1 cellular context compared by ENCODE assay signal in the genomic region with DNA sequence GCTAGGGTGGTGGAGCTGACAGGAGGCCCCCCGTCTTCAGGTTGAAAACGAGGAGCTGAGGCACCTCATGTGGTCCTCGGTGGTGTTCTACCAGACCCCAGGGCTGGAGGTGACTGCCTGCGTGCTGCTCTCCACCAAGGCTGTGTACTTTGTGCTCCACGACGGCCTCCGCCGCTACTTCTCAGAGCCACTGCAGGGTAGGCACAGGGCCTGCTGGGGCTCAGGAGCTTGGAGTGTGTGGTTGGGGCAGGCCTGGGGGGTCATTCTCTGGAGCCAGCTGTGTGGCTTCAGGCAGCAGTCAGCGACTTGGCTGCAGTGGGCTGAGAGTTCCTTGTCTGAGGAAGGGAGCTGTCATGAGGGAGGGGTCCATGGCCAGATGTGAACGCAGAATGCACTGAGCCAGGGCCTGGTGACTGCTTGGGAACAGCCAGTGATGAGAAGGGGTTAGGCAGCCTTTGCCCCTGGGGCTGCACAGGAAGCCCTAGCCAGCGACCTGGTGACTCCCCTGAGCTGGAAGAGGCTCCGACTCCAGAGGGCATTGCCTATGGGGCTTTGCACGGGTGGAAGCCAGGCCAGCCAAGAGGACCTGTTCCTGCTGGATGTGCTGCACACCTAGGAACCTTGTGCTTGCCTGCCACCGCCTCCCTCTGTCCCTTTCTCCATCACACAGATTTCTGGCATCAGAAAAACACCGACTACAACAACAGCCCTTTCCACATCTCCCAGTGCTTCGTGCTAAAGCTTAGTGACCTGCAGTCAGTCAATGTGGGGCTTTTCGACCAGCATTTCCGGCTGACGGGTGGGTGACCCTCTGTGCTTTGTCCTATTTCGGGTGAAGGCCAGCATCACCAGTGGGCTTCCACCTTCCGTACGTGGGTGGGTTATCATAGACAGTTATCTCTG.
TF ChIP-seq lines count a peak whose summit lies in the region.

No MANE protein-coding gene starts in this region.

TF ChIP-seq in SK-N-SH treated with all-trans-retinoic acid at 6 μM for 48 hours, 23 proteins besides CTCF, POLR2A, EP300 and RAD21:
- TF ChIP-seq ZFP30 (CRISPR knock-in tag; IDR thresholded peaks at IDR 0.05), result no peak
- no peak for TF ChIP-seq RARB (CRISPR knock-in tag; IDR thresholded peaks at IDR 0.05)
- TF ChIP-seq CSDC2 (CRISPR knock-in tag; IDR thresholded peaks at IDR 0.05), result no peak
- TF ChIP-seq ESRRG (CRISPR knock-in tag; IDR thresholded peaks at IDR 0.05), result no peak
- no peak for TF ChIP-seq PPARA (CRISPR knock-in tag; IDR thresholded peaks at IDR 0.05; ENCODE audit: borderline replicate concordance)
- no peak for TF ChIP-seq SNAI2 (CRISPR knock-in tag; IDR thresholded peaks at IDR 0.05)
- no peak for TF ChIP-seq ZC3H10 (CRISPR knock-in tag; IDR thresholded peaks at IDR 0.05)
- TF ChIP-seq CREB5 (CRISPR knock-in tag; IDR thresholded peaks at IDR 0.05; ENCODE audit: low read depth), result no peak
- no peak for TF ChIP-seq GLIS3 (CRISPR knock-in tag; IDR thresholded peaks at IDR 0.05)
- TF ChIP-seq ZNF565 (CRISPR knock-in tag; conservative IDR thresholded peaks at IDR 0.05; ENCODE audit: low read depth), result no peak
- TF ChIP-seq ZNF70 (CRISPR knock-in tag; IDR thresholded peaks at IDR 0.05), result no peak
- TF ChIP-seq, protein P1, sequence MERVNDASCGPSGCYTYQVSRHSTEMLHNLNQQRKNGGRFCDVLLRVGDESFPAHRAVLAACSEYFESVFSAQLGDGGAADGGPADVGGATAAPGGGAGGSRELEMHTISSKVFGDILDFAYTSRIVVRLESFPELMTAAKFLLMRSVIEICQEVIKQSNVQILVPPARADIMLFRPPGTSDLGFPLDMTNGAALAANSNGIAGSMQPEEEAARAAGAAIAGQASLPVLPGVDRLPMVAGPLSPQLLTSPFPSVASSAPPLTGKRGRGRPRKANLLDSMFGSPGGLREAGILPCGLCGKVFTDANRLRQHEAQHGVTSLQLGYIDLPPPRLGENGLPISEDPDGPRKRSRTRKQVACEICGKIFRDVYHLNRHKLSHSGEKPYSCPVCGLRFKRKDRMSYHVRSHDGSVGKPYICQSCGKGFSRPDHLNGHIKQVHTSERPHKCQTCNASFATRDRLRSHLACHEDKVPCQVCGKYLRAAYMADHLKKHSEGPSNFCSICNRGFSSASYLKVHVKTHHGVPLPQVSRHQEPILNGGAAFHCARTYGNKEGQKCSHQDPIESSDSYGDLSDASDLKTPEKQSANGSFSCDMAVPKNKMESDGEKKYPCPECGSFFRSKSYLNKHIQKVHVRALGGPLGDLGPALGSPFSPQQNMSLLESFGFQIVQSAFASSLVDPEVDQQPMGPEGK (CRISPR knock-in tag; IDR thresholded peaks at IDR 0.05; ENCODE audit: borderline replicate concordance), result no peak
- TF ChIP-seq CSRNP3 (CRISPR knock-in tag; IDR thresholded peaks at IDR 0.05), result no peak
- no peak for TF ChIP-seq OSR1 (CRISPR knock-in tag; IDR thresholded peaks at IDR 0.05)
TF ChIP-seq in SK-N-SH treated with all-trans-retinoic acid at 6 μM for 48 hours: peak in this region for 0.
